Comparison of ENCODE assay signal across 8 cellular contexts in the genomic region with DNA sequence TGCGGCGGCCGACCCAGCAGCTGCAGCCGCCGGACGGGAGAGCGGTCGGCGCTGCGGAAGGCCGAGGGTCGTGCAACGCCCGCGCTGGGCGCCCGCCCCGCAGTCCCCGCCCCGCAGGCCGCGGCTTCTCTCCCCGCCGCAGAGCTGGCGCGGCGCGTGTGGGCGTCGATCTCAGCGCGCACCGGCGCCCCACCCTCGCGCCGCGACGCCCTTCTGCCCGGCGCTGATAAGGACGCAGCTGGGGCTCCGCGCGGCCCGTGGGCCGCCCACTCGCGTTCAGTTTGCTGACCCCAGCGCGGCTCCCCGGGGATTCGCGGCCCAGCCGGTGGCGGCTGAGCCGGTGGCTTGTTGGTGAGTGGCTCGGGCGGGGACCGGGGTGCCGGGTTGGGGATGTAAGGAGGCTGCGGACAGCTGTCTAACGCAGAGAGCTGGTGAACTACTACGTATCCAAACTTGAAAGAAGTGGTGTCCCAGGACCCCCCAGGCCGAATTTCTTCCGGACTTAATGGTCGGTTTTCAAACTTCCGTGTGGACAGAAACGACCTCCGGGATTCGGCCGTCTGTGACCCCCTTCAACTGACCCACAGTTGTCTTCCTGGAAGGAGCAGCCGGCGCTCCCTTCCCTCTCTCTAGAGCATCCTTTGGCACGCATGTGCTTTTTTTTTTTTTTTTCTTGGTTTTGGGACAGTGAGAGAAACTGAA. TPM values are rescaled to one million over a fixed set of nuclear protein-coding genes. Genes with fewer than 3 reads are reported as not detected.
A peak's percentile ranks its signal among the peaks of the same experiment; 100 is the strongest.
DNase-seq lines count a peak whose midpoint lies in the region; ATAC-seq and TF ChIP-seq lines count a peak whose summit lies in the region.

No MANE protein-coding gene starts in this region.

- in situ Hi-C loops in gastrocnemius medialis (cut with MboI; ENCODE audit: low sequenced_read_pairs in 4 of 4), result no loop called here

- H3K4me1 ChIP-seq in body of pancreas, result peaks cover 20% of the 10 kb centered on the region
- peaks cover 0 to 18% of the 10 kb centered on the region in 2 donors for H3K4me1 ChIP-seq in gastrocnemius medialis

- no peaks in the 10 kb centered on the region for H3K36me3 ChIP-seq in body of pancreas (replicated peaks in 1 of 2; ENCODE audit: insufficient read depth in 1 of 2, low read depth in 2 of 2)
- H3K36me3 ChIP-seq in gastrocnemius medialis, result no peaks in the 10 kb centered on the region

- DNase-seq in Ammon's horn (ENCODE audit: low spot score) (peak; percentile 11), NCI-H526 treated with DMSO at 0.1 percent for 48 hours (lab: John Stamatoyannopoulos, UW) (peak; percentile 9), body of pancreas (peak; percentile 10 to 34 (median 30)), gastrocnemius medialis (no peak), SHP77 treated with DMSO at 0.1 percent for 48 hours (lab: John Stamatoyannopoulos, UW) (no peak)

- H3K27me3 ChIP-seq in body of pancreas, result no peaks in the 10 kb centered on the region
- peaks cover 35 to 63% (median 50%) of the 10 kb centered on the region in 3 donors for H3K27me3 ChIP-seq in gastrocnemius medialis

- ATAC-seq in GM18868 (IDR thresholded peaks at IDR 0.05; ENCODE audit: unreplicated experiment) (peak; percentile 32), body of pancreas (peak; percentile 22), gastrocnemius medialis (peak; percentile 31 to 37), HG03175 (IDR thresholded peaks at IDR 0.05; ENCODE audit: unreplicated experiment) (no peak)

- H3K4me3 ChIP-seq in body of pancreas, result peak overlapping the region; percentile 46 to 67
- H3K4me3 ChIP-seq in iPS-18c (ENCODE audit: insufficient read depth, low read depth, low read length), result peak overlapping the region; percentile 85
- peak overlapping the region; percentile 61 to 72 (median 65) for H3K4me3 ChIP-seq in gastrocnemius medialis

- TF ChIP-seq POLR2A in body of pancreas (IDR thresholded peaks at IDR 0.05) (peak in 2 of 3 donors; percentile 14 to 19), gastrocnemius medialis (IDR thresholded peaks at IDR 0.05) (no peak)

- intact Hi-C loops in body of pancreas (cut with DNase I) (no loop called here), gastrocnemius medialis (cut with DNase I; ENCODE audit: low total_unique reads) (no loop called here)

- TF ChIP-seq CTCF in body of pancreas (IDR thresholded peaks at IDR 0.05) (no peak), gastrocnemius medialis (IDR thresholded peaks at IDR 0.05 in 4 of 5, conservative IDR thresholded peaks at IDR 0.05 in 1 of 5) (no peak)

- 0% methylated on average over 18 to 35 of the region's 75 CpGs for WGBS in body of pancreas, 2 donors

- H3K27ac ChIP-seq in body of pancreas, result peak overlapping the region in 2 of 4 donors; percentile 23 to 81
- H3K27ac ChIP-seq in gastrocnemius medialis, result peak overlapping the region in 1 of 4 donors; percentile 26

- H3K9me3 ChIP-seq in body of pancreas (no peaks in the 10 kb centered on the region), iPS-18c (ENCODE audit: control insufficient read depth, insufficient read depth, low read length) (peaks cover 2% of the 10 kb centered on the region), gastrocnemius medialis (no peaks in the 10 kb centered on the region)

RNA-seq across cellular contexts. Expression of a gene that starts 1.6 kb away (rescaled TPM):
- total RNA-seq in body of pancreas (1 to 10 TPM in 1 of 2 donors, under 1 TPM in 1; 0.99 to 3.9 TPM), gastrocnemius medialis (under 1 TPM; 0.29 to 0.52 (median 0.45) TPM)

Comparison
In these comparisons a context has a peak if more than half of its experiments do, and no peak if none do; other contexts are left out.
1. DNase-seq: peak in Ammon's horn (single experiment), NCI-H526 treated with DMSO at 0.1 percent for 48 hours (single experiment) and body of pancreas (4 of 4); none in gastrocnemius medialis (0 of 2) and SHP77 treated with DMSO at 0.1 percent for 48 hours (single experiment).
2. POLR2A ChIP-seq: peak in body of pancreas (2 of 3); none in gastrocnemius medialis (0 of 2).
3. Peak in every context shown above with its lines, with median percentiles within 50 percentile points of each other: H3K4me3 ChIP-seq.